In the genomic region with DNA sequence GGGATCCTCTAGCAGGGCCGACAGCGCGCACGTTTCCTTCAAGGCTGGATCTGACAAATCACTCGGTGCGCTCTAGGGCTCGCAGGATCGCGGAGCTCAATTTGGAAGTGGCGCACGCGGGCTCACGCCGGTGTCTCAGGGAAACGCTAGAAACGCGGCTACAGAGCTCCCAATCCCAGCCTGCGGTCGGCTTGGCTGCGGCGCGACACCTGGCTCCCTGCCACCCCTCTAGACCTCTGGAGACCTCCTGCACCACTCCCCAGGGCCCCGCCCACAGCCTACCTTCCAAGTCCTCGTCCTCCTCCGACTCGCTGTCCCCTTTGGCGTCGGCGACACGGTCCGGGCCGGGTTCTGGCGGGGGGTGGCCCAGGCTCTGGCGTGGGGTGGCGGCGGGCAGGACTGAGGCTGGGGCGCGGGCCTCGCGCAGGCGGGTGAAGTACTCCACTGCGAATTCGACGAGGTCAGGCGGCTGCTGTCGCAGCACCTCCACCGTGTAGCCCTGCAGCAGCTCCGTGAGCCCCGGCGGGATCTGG, we compare ENCODE assay signal across 1 cellular context.
A peak's percentile ranks its signal among the peaks of the same experiment; 100 is the strongest.
TF ChIP-seq lines count a peak whose summit lies in the region.

No MANE protein-coding gene starts in this region.

TF ChIP-seq in HepG2, 621 proteins besides CTCF, POLR2A, EP300 and RAD21 (continued from another document and continues in another):
- TF ChIP-seq, protein P1, sequence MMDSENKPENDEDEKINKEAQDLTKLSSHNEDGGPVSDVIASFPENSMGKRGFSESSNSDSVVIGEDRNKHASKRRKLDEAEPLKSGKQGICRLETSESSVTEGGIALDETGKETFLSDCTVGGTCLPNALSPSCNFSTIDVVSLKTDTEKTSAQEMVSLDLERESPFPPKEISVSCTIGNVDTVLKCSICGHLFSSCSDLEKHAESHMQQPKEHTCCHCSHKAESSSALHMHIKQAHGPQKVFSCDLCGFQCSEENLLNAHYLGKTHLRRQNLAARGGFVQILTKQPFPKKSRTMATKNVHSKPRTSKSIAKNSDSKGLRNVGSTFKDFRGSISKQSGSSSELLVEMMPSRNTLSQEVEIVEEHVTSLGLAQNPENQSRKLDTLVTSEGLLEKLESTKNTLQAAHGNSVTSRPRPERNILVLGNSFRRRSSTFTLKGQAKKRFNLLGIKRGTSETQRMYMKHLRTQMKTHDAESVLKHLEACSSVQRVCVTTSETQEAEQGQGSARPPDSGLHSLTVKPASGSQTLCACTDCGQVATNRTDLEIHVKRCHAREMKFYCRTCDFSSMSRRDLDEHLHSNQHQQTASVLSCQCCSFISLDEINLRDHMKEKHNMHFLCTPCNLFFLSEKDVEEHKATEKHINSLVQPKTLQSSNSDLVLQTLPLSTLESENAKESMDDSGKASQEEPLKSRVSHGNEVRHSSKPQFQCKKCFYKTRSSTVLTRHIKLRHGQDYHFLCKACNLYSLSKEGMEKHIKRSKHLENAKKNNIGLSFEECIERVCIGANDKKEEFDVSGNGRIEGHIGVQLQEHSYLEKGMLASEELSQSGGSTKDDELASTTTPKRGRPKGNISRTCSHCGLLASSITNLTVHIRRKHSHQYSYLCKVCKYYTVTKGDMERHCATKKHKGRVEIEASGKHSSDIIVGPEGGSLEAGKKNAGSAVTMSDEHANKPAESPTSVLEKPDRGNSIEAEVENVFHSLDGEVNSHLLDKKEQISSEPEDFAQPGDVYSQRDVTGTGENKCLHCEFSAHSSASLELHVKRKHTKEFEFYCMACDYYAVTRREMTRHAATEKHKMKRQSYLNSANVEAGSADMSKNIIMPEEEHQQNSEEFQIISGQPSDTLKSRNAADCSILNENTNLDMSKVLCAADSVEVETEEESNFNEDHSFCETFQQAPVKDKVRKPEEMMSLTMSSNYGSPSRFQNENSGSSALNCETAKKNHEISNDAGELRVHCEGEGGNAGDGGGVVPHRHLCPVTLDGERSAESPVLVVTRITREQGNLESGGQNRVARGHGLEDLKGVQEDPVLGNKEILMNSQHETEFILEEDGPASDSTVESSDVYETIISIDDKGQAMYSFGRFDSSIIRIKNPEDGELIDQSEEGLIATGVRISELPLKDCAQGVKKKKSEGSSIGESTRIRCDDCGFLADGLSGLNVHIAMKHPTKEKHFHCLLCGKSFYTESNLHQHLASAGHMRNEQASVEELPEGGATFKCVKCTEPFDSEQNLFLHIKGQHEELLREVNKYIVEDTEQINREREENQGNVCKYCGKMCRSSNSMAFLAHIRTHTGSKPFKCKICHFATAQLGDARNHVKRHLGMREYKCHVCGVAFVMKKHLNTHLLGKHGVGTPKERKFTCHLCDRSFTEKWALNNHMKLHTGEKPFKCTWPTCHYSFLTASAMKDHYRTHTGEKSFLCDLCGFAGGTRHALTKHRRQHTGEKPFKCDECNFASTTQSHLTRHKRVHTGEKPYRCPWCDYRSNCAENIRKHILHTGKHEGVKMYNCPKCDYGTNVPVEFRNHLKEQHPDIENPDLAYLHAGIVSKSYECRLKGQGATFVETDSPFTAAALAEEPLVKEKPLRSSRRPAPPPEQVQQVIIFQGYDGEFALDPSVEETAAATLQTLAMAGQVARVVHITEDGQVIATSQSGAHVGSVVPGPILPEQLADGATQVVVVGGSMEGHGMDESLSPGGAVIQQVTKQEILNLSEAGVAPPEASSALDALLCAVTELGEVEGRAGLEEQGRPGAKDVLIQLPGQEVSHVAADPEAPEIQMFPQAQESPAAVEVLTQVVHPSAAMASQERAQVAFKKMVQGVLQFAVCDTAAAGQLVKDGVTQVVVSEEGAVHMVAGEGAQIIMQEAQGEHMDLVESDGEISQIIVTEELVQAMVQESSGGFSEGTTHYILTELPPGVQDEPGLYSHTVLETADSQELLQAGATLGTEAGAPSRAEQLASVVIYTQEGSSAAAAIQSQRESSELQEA (CRISPR knock-in tag; IDR thresholded peaks at IDR 0.05; ENCODE audit: not compliant biosample characterization): peak; percentile 74
- no peak for TF ChIP-seq SNAPC2 (CRISPR knock-in tag; IDR thresholded peaks at IDR 0.05)
- TF ChIP-seq HCFC1 (IDR thresholded peaks at IDR 0.05; ENCODE audit: low read depth, low read length): no peak
- TF ChIP-seq AHR (CRISPR knock-in tag; IDR thresholded peaks at IDR 0.05): peak; percentile 35; the same call in 1 of the 2 replicates
- TF ChIP-seq, protein P2, sequence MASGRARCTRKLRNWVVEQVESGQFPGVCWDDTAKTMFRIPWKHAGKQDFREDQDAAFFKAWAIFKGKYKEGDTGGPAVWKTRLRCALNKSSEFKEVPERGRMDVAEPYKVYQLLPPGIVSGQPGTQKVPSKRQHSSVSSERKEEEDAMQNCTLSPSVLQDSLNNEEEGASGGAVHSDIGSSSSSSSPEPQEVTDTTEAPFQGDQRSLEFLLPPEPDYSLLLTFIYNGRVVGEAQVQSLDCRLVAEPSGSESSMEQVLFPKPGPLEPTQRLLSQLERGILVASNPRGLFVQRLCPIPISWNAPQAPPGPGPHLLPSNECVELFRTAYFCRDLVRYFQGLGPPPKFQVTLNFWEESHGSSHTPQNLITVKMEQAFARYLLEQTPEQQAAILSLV (CRISPR knock-in tag; IDR thresholded peaks at IDR 0.05; ENCODE audit: borderline replicate concordance): 0 out of 2 replicates have a peak, but pooled peaks have one; percentile 23
- no peak for TF ChIP-seq HNF4G (IDR thresholded peaks at IDR 0.05; ENCODE audit: borderline replicate concordance, low read depth, low read length)
- TF ChIP-seq HNF4G (CRISPR knock-in tag; IDR thresholded peaks at IDR 0.05; ENCODE audit: borderline replicate concordance, low read depth): no peak
- TF ChIP-seq, protein P3, sequence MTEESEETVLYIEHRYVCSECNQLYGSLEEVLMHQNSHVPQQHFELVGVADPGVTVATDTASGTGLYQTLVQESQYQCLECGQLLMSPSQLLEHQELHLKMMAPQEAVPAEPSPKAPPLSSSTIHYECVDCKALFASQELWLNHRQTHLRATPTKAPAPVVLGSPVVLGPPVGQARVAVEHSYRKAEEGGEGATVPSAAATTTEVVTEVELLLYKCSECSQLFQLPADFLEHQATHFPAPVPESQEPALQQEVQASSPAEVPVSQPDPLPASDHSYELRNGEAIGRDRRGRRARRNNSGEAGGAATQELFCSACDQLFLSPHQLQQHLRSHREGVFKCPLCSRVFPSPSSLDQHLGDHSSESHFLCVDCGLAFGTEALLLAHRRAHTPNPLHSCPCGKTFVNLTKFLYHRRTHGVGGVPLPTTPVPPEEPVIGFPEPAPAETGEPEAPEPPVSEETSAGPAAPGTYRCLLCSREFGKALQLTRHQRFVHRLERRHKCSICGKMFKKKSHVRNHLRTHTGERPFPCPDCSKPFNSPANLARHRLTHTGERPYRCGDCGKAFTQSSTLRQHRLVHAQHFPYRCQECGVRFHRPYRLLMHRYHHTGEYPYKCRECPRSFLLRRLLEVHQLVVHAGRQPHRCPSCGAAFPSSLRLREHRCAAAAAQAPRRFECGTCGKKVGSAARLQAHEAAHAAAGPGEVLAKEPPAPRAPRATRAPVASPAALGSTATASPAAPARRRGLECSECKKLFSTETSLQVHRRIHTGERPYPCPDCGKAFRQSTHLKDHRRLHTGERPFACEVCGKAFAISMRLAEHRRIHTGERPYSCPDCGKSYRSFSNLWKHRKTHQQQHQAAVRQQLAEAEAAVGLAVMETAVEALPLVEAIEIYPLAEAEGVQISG (CRISPR knock-in tag; IDR thresholded peaks at IDR 0.05): no peak
- TF ChIP-seq ZFP36L2 (CRISPR knock-in tag; IDR thresholded peaks at IDR 0.05): no peak
- TF ChIP-seq CHCHD3 (CRISPR knock-in tag; IDR thresholded peaks at IDR 0.05): no peak
- TF ChIP-seq ZNF263 (CRISPR knock-in tag; IDR thresholded peaks at IDR 0.05): 0 out of 2 replicates have a peak, but pooled peaks have one; percentile 14
- no peak for TF ChIP-seq NFKBIZ (CRISPR knock-in tag; IDR thresholded peaks at IDR 0.05)
- no peak for TF ChIP-seq REXO4 (CRISPR knock-in tag; IDR thresholded peaks at IDR 0.05; ENCODE audit: borderline replicate concordance)
- peak; percentile 70; the same call in 1 of the 2 replicates for TF ChIP-seq SIN3A (IDR thresholded peaks at IDR 0.05; ENCODE audit: borderline replicate concordance, low read depth, low read length)
- TF ChIP-seq, protein P4, sequence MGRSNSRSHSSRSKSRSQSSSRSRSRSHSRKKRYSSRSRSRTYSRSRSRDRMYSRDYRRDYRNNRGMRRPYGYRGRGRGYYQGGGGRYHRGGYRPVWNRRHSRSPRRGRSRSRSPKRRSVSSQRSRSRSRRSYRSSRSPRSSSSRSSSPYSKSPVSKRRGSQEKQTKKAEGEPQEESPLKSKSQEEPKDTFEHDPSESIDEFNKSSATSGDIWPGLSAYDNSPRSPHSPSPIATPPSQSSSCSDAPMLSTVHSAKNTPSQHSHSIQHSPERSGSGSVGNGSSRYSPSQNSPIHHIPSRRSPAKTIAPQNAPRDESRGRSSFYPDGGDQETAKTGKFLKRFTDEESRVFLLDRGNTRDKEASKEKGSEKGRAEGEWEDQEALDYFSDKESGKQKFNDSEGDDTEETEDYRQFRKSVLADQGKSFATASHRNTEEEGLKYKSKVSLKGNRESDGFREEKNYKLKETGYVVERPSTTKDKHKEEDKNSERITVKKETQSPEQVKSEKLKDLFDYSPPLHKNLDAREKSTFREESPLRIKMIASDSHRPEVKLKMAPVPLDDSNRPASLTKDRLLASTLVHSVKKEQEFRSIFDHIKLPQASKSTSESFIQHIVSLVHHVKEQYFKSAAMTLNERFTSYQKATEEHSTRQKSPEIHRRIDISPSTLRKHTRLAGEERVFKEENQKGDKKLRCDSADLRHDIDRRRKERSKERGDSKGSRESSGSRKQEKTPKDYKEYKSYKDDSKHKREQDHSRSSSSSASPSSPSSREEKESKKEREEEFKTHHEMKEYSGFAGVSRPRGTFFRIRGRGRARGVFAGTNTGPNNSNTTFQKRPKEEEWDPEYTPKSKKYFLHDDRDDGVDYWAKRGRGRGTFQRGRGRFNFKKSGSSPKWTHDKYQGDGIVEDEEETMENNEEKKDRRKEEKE (IDR thresholded peaks at IDR 0.05): no peak
- no peak for TF ChIP-seq SP1 (IDR thresholded peaks at IDR 0.05)
- no peak; the same call in 1 of the 2 replicates for TF ChIP-seq SP1 (CRISPR knock-in tag; IDR thresholded peaks at IDR 0.05)
- TF ChIP-seq NFRKB (IDR thresholded peaks at IDR 0.05): no peak
- TF ChIP-seq, protein P5, sequence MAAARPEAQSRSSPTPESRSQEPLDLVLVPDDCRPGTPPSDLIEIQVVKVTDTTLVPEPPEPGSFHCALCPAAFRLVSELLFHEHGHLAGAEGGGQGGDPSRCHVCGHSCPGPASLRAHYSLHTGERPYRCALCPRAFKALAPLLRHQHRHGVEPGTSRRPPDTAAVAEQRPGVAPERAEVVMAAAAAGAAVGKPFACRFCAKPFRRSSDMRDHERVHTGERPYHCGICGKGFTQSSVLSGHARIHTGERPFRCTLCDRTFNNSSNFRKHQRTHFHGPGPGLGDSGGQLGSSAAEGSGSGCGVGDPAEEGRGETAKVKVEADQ (CRISPR knock-in tag; IDR thresholded peaks at IDR 0.05; ENCODE audit: borderline replicate concordance): peak; percentile 70; the same call in 1 of the 2 replicates
- peak; percentile 60; the same call in 1 of the 2 replicates for TF ChIP-seq ZNF121 (CRISPR knock-in tag; IDR thresholded peaks at IDR 0.05)
- TF ChIP-seq, protein P6, sequence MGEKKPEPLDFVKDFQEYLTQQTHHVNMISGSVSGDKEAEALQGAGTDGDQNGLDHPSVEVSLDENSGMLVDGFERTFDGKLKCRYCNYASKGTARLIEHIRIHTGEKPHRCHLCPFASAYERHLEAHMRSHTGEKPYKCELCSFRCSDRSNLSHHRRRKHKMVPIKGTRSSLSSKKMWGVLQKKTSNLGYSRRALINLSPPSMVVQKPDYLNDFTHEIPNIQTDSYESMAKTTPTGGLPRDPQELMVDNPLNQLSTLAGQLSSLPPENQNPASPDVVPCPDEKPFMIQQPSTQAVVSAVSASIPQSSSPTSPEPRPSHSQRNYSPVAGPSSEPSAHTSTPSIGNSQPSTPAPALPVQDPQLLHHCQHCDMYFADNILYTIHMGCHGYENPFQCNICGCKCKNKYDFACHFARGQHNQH (CRISPR knock-in tag; IDR thresholded peaks at IDR 0.05): peak; percentile 52
- 0 out of 2 replicates have a peak, but pooled peaks have one; percentile 22 for TF ChIP-seq MED13 (CRISPR knock-in tag; IDR thresholded peaks at IDR 0.05)
- TF ChIP-seq PHF5A (CRISPR knock-in tag; IDR thresholded peaks at IDR 0.05; ENCODE audit: low read depth, unreplicated experiment): no peak
- TF ChIP-seq IRF2 (CRISPR knock-in tag; IDR thresholded peaks at IDR 0.05): no peak
- no peak for TF ChIP-seq CREM (IDR thresholded peaks at IDR 0.05)
- TF ChIP-seq CREM (CRISPR knock-in tag; IDR thresholded peaks at IDR 0.05): no peak
- no peak for TF ChIP-seq TBP (CRISPR knock-in tag; IDR thresholded peaks at IDR 0.05)
- peak; percentile 21 for TF ChIP-seq TEAD3 (CRISPR knock-in tag; optimal IDR thresholded peaks at IDR 0.05; ENCODE audit: borderline replicate concordance)
- no peak for TF ChIP-seq ZNF143 (CRISPR knock-in tag; IDR thresholded peaks at IDR 0.05)
- no peak for TF ChIP-seq FOXP1 (IDR thresholded peaks at IDR 0.05)
- no peak for TF ChIP-seq FOXP1 (CRISPR knock-in tag; IDR thresholded peaks at IDR 0.05)
- TF ChIP-seq, protein P7, sequence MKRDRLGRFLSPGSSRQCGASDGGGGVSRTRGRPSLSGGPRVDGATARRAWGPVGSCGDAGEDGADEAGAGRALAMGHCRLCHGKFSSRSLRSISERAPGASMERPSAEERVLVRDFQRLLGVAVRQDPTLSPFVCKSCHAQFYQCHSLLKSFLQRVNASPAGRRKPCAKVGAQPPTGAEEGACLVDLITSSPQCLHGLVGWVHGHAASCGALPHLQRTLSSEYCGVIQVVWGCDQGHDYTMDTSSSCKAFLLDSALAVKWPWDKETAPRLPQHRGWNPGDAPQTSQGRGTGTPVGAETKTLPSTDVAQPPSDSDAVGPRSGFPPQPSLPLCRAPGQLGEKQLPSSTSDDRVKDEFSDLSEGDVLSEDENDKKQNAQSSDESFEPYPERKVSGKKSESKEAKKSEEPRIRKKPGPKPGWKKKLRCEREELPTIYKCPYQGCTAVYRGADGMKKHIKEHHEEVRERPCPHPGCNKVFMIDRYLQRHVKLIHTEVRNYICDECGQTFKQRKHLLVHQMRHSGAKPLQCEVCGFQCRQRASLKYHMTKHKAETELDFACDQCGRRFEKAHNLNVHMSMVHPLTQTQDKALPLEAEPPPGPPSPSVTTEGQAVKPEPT (CRISPR knock-in tag; IDR thresholded peaks at IDR 0.05; ENCODE audit: low read depth): 0 out of 2 replicates have a peak, but pooled peaks have one; percentile 25
- no peak for TF ChIP-seq FOXC1 (CRISPR knock-in tag; IDR thresholded peaks at IDR 0.05; ENCODE audit: borderline replicate concordance)
- no peak for TF ChIP-seq ZNF674 (CRISPR knock-in tag; IDR thresholded peaks at IDR 0.05; ENCODE audit: low read depth)
- TF ChIP-seq ZNF549 (CRISPR knock-in tag; IDR thresholded peaks at IDR 0.05): 0 out of 2 replicates have a peak, but pooled peaks have one; percentile 30
- TF ChIP-seq, protein P8, sequence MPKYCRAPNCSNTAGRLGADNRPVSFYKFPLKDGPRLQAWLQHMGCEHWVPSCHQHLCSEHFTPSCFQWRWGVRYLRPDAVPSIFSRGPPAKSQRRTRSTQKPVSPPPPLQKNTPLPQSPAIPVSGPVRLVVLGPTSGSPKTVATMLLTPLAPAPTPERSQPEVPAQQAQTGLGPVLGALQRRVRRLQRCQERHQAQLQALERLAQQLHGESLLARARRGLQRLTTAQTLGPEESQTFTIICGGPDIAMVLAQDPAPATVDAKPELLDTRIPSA (CRISPR knock-in tag; IDR thresholded peaks at IDR 0.05; ENCODE audit: borderline replicate concordance): no peak
- TF ChIP-seq EEA1 (CRISPR knock-in tag; IDR thresholded peaks at IDR 0.05; ENCODE audit: borderline replicate concordance): 0 out of 2 replicates have a peak, but pooled peaks have one; percentile 35
- TF ChIP-seq ZNF543 (CRISPR knock-in tag; IDR thresholded peaks at IDR 0.05): 0 out of 2 replicates have a peak, but pooled peaks have one; percentile 86
